In the genomic region with DNA sequence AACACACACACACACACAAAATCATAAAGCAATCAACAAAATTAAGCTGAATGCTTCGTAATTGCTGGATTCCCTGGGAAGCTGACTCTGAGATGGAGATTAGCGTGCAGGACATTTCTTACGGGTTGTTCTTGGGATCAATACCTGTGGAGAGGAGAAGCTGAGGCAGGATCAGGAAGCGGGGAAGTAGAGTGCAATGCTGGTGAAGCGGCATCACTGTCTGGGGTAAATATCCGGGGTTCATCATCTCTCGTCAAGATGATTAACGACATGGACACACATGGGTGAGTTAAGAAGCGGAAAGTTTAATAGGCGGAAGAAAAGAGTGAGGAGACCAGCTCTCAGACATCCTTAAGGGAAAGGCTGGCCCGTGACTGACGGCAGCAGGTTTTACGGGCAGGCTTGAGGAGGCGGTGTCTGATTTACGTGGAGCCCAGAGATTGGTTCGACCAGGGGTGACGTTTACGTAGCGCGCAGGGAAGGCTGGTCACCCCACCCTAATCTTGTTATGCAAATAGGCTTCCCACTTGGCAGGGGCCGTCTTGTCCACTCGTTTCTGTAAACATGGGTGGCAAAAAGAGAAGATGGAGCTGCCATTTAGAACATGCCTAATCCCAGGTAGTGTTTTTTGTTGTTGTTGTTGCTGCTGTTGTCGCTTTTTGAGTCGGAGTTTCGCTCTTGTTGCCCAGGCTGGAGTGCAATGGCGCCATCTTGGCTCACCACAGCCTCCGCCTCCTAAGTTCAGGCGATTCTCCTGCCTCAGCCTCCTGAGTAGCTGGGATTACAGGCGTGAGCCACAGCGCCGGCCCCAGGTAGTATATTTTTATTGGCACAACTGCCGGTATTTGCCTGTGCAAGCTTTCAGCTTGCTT, we compare ENCODE assay signal across 18 cellular contexts.
"Had no signal": no experiment of that assay in that cellular context is flagged by ENCODE, and none has a peak within 500 bp of the region (broad histone marks: within the 10 kb centered on the region; RNA-seq: fewer than 3 reads in every experiment).

No MANE protein-coding gene starts in this region.

- H3K36me3 Mint-ChIP-seq: neural progenitor cell; stimulated activated effector memory CD8-positive, alpha-beta T cell treated with anti-CD3 and anti-CD28 coated beads, Interleukin-12 subunit alpha, Interleukin-12 subunit beta, amount 100 ng/mL, for 72 hours had no signal

- DNase-seq: activated CD4-positive, alpha-beta T cell treated with anti-CD3 and anti-CD28 coated beads for 36 hours; activated CD8-positive, alpha-beta memory T cell treated with anti-CD3 and anti-CD28 coated beads, Interleukin-2, amount 50 U/mL, for 48 hours; activated CD8-positive, alpha-beta T cell treated with anti-CD3 and anti-CD28 coated beads for 36 hours; activated naive CD4-positive, alpha-beta T cell; foreskin fibroblast; left lung; mesendoderm; pancreas; right cardiac atrium; small intestine; tibial artery had no signal

- H3K4me3 ChIP-seq: ascending aorta, cardiac muscle cell, esophagus muscularis mucosa, left lung, neural progenitor cell, pancreas, tibial artery, vagina had no signal

- H3K9me3 ChIP-seq: ascending aorta, esophagus muscularis mucosa, left lung, pancreas, tibial artery, vagina had no signal

- ATAC-seq: activated CD4-positive, alpha-beta T cell treated with anti-CD3 and anti-CD28 coated beads for 36 hours; activated CD8-positive, alpha-beta T cell treated with anti-CD3 and anti-CD28 coated beads for 36 hours; left lung; pancreas; right cardiac atrium; stimulated activated effector memory CD8-positive, alpha-beta T cell treated with anti-CD3 and anti-CD28 coated beads, Interleukin-12 subunit alpha, Interleukin-12 subunit beta, amount 100 ng/mL, for 72 hours had no signal

- H3K27ac ChIP-seq: ascending aorta, cardiac muscle cell, esophagus muscularis mucosa, left lung, neural progenitor cell, pancreas, tibial artery, vagina, VCaP had no signal

- H3K27me3 ChIP-seq: ascending aorta, cardiac muscle cell, esophagus muscularis mucosa, left lung, neural progenitor cell, vagina had no signal

- H3K36me3 ChIP-seq: ascending aorta, cardiac muscle cell, esophagus muscularis mucosa, left lung, neural progenitor cell, pancreas, tibial artery, vagina had no signal

- H3K27ac Mint-ChIP-seq: activated CD4-positive, alpha-beta T cell treated with anti-CD3 and anti-CD28 coated beads for 36 hours; activated CD8-positive, alpha-beta T cell treated with anti-CD3 and anti-CD28 coated beads for 36 hours; neural progenitor cell; stimulated activated effector memory CD8-positive, alpha-beta T cell treated with anti-CD3 and anti-CD28 coated beads, Interleukin-12 subunit alpha, Interleukin-12 subunit beta, amount 100 ng/mL, for 72 hours had no signal

- H3K4me3 Mint-ChIP-seq: activated CD4-positive, alpha-beta T cell treated with anti-CD3 and anti-CD28 coated beads for 36 hours; activated CD8-positive, alpha-beta T cell treated with anti-CD3 and anti-CD28 coated beads for 36 hours; neural progenitor cell; stimulated activated effector memory CD8-positive, alpha-beta T cell treated with anti-CD3 and anti-CD28 coated beads, Interleukin-12 subunit alpha, Interleukin-12 subunit beta, amount 100 ng/mL, for 72 hours had no signal

- H3K9me3 Mint-ChIP-seq: activated CD8-positive, alpha-beta T cell treated with anti-CD3 and anti-CD28 coated beads for 36 hours; neural progenitor cell; stimulated activated effector memory CD8-positive, alpha-beta T cell treated with anti-CD3 and anti-CD28 coated beads, Interleukin-12 subunit alpha, Interleukin-12 subunit beta, amount 100 ng/mL, for 72 hours had no signal

- H3K4me1 ChIP-seq: ascending aorta, esophagus muscularis mucosa, left lung, neural progenitor cell, pancreas, tibial artery, vagina had no signal

- H3K4me1 Mint-ChIP-seq: activated CD4-positive, alpha-beta T cell treated with anti-CD3 and anti-CD28 coated beads for 36 hours; neural progenitor cell; stimulated activated effector memory CD8-positive, alpha-beta T cell treated with anti-CD3 and anti-CD28 coated beads, Interleukin-12 subunit alpha, Interleukin-12 subunit beta, amount 100 ng/mL, for 72 hours had no signal
